1 cellular context compared by ENCODE assay signal in the genomic region with DNA sequence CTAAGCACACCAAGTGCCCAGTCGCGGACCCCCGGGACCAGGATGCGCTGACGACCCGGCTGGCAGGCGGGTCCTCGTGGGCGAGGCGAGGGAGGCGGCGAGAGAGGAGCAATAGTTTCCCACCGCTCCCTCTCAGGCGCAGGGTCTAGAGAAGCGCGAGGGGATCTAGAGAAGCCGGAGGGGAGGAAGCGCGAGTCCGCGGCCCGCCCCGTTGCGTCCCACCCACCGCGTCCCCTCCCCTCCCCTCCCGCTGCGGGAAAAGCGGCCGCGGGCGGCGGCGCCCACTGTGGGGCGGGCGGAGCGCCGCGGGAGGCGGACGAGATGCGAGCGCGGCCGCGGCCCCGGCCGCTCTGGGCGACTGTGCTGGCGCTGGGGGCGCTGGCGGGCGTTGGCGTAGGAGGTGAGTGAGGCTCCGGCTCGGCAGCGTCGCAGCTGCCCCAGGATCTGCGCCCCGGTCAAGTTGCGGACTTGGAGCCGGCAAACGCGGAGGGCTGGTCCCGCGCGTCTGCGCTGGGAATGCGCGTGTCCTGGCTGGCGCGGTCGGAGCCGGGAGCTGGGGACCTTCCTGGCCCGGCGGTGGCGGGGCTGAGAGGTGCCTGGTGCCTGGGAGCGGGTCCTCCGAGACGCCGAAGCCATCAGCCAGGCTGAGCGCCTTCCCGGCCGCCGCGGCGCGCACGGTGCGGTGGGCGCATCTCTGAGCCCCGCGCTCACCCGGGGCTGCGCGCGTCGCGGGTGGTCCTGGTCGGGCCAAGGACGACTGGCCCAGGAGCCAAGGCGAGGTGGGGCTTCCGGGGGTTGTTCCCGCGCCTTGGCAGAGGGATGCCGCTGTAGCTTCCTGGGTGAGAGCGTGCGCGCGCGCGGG.
TF ChIP-seq lines count a peak whose summit lies in the region.

A gene (plus strand): TSS at position 287 of the 862 bp plus-strand sequence. CDS start 35 bp downstream, at position 322.

TF ChIP-seq in HCT116, 20 proteins besides CTCF, POLR2A, EP300 and RAD21 (continued from another document):
- TF ChIP-seq, protein P1, sequence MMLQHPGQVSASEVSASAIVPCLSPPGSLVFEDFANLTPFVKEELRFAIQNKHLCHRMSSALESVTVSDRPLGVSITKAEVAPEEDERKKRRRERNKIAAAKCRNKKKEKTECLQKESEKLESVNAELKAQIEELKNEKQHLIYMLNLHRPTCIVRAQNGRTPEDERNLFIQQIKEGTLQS (IDR thresholded peaks at IDR 0.05), result no peak
- TF ChIP-seq TCF7L2 (IDR thresholded peaks at IDR 0.05; ENCODE audit: borderline replicate concordance, extremely low read depth, insufficient read depth, insufficient read length) (peak; percentile 56), SP1 (IDR thresholded peaks at IDR 0.05; ENCODE audit: low read depth) (no peak), ZNF274 (IDR thresholded peaks at IDR 0.05; ENCODE audit: low read depth, low read length) (no peak), YY1 (IDR thresholded peaks at IDR 0.05; ENCODE audit: extremely low read depth, insufficient replicate concordance, low read depth, low read length) (no peak), EGR1 (IDR thresholded peaks at IDR 0.05; ENCODE audit: low read depth) (peak; percentile 64), CBX3 (IDR thresholded peaks at IDR 0.05; ENCODE audit: low read depth) (0 out of 2 replicates have a peak, but pooled peaks have one; percentile 45), FOSL1 (IDR thresholded peaks at IDR 0.05; ENCODE audit: low read depth) (no peak), SRF (IDR thresholded peaks at IDR 0.05; ENCODE audit: low read depth) (no peak)
- TF ChIP-seq, protein P2, sequence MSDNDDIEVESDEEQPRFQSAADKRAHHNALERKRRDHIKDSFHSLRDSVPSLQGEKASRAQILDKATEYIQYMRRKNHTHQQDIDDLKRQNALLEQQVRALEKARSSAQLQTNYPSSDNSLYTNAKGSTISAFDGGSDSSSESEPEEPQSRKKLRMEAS (IDR thresholded peaks at IDR 0.05), result no peak
